In genomic region chr4:57098415-57098814, GRCh38 we compare ENCODE assay signal across 16 cellular contexts. TPM values are rescaled to one million over a fixed set of nuclear protein-coding genes. Genes with fewer than 3 reads are reported as not detected.
DNase-seq lines count a peak whose midpoint lies in the region; ATAC-seq and TF ChIP-seq lines count a peak whose summit lies in the region.
"Had no signal": no experiment of that assay in that cellular context is flagged by ENCODE, and none has a peak within 500 bp of the region (broad histone marks: within the 10 kb centered on the region; RNA-seq: fewer than 3 reads in every experiment).

No MANE protein-coding gene starts in this region.

- H3K23ac ChIP-seq in IMR-90 (ENCODE audit: low read depth, low read length): peak overlapping the region; percentile 43; the same call in 1 of the 2 replicates

- peak overlapping the region; percentile 68 for H3K4ac ChIP-seq in IMR-90 (ENCODE audit: low read depth, low read length)

- H3K79me2 ChIP-seq in Karpas-422 (ENCODE audit: low read length): no peaks in the 10 kb centered on the region

- H3K9me3 ChIP-seq in IMR-90 (ENCODE audit: control insufficient read depth, insufficient read depth, low read length) (no peaks in the 10 kb centered on the region), lung (ENCODE audit: control insufficient read depth in 2 of 2, insufficient read depth in 1 of 2, low read length in 1 of 2) (no peaks in the 10 kb centered on the region), spleen (no peaks in the 10 kb centered on the region), Karpas-422 (ENCODE audit: low read length) (no peaks in the 10 kb centered on the region)

- peak overlapping the region; percentile 64 for H2AK5ac ChIP-seq in IMR-90 (ENCODE audit: low read depth, low read length)

- H3K36me3 ChIP-seq in IMR-90 (ENCODE audit: control insufficient read depth, insufficient read depth, low read length): no peaks in the 10 kb centered on the region; the same call in 1 of the 2 replicates
- H3K36me3 ChIP-seq in lung (ENCODE audit: control insufficient read depth in 2 of 2, insufficient read depth in 2 of 2, low read length in 2 of 2): no peaks in the 10 kb centered on the region
- H3K36me3 ChIP-seq in spleen: peaks cover 0 to 11% (median 0%) of the 10 kb centered on the region in 6 donors
- H3K36me3 ChIP-seq in Karpas-422 (ENCODE audit: insufficient read depth, low read length): no peaks in the 10 kb centered on the region

- 80% methylated on average over 1 of the region's 5 CpGs; no CpG with 5 or more reads in 1 of the 2 experiments for WGBS in IMR-90 (ENCODE audit: extremely low coverage in 2 of 2, insufficient read length in 1 of 2), 2 experiments
- WGBS in lung, 2 donors: 71 to 77% methylated on average over 5 of the region's 5 CpGs
- WGBS in spleen, 5 donors: 58 to 77% (median 74%) methylated on average over 4 to 5 of the region's 5 CpGs

- peaks cover 28 to 80% of the 10 kb centered on the region in 2 experiments for H3K79me1 ChIP-seq in IMR-90 (ENCODE audit: low read depth in 1 of 2, low read length in 2 of 2)

- peak overlapping the region; percentile 48 for H3K4me2 ChIP-seq in IMR-90 (ENCODE audit: low read depth, low read length)
- no peak overlapping the region for H3K4me2 ChIP-seq in Karpas-422 (ENCODE audit: low read depth, low read length, poor library complexity, severe bottlenecking)

- H4K8ac ChIP-seq in IMR-90 (ENCODE audit: low read depth in 2 of 2, low read length in 2 of 2): peak overlapping the region; percentile 42 to 47; a peak in 3 of 4 replicates

- peaks cover 21% of the 10 kb centered on the region; the same call in 1 of the 2 replicates for H4K20me1 ChIP-seq in IMR-90 (ENCODE audit: insufficient read depth, low read length)
- no peaks in the 10 kb centered on the region for H4K20me1 ChIP-seq in Karpas-422 (ENCODE audit: insufficient read depth, low read depth, low read length)

- H3K9me1 ChIP-seq in IMR-90 (ENCODE audit: insufficient read depth, low read length): peaks cover 27% of the 10 kb centered on the region

- TF ChIP-seq POLR2A in IMR-90 (IDR thresholded peaks at IDR 0.05; ENCODE audit: low read depth, low read length): no peak
- no peak for TF ChIP-seq POLR2A in spleen (IDR thresholded peaks at IDR 0.05)

- H2BK20ac ChIP-seq in IMR-90 (ENCODE audit: low read depth, low read length): peak overlapping the region; percentile 61

- H4K5ac ChIP-seq in IMR-90 (ENCODE audit: low read depth, low read length): peak overlapping the region; percentile 59

- peak overlapping the region; percentile 69 for H2BK120ac ChIP-seq in IMR-90 (ENCODE audit: low read depth, low read length)

- H2AFZ ChIP-seq in IMR-90 (replicated peaks; ENCODE audit: low read length, poor library complexity) (no peak overlapping the region), Karpas-422 (ENCODE audit: low read length) (no peak overlapping the region)

- intact Hi-C loops in IMR-90 (cut with micrococcal nuclease) (no loop called here), spleen (cut with DNase I; ENCODE audit: low total_unique reads) (no loop called here)

- no peak for TF ChIP-seq RAD21 in IMR-90 (IDR thresholded peaks at IDR 0.05; ENCODE audit: low read length)

- BruUV-seq in IMR-90 (replicated peaks; lab: Mats Ljungman, UMichigan): no TSS peak

- CTCF ChIA-PET in IMR-90 (lab: Yijun Ruan, JAX): interaction anchor here (1.7 kb wide), 1 partner anchor 65 kb away, joined by 6 read pairs; no protein-coding TSS in a partner anchor

- no peaks in the 10 kb centered on the region for H3K9me2 ChIP-seq in Karpas-422 (replicated peaks; ENCODE audit: insufficient read depth, low read length)

- POLR2A ChIA-PET in IMR-90 (lab: Charles Lee; ENCODE audit: unreplicated experiment): no interaction called here

- peak overlapping the region; percentile 45 for H4K91ac ChIP-seq in IMR-90 (ENCODE audit: insufficient read depth, low read depth, low read length)

- H2AK9ac ChIP-seq in IMR-90 (replicated peaks; ENCODE audit: low read depth, low read length, poor library complexity): no peak overlapping the region

- H3K14ac ChIP-seq in IMR-90 (replicated peaks; ENCODE audit: low read depth, low read length): peak overlapping the region; percentile 71; the same call in 1 of the 2 replicates

- H2BK15ac ChIP-seq in IMR-90 (ENCODE audit: low read depth, low read length): peak overlapping the region; percentile 34; the same call in 1 of the 3 replicates

- H3K4me1 ChIP-seq in IMR-90 (ENCODE audit: control insufficient read depth, insufficient read depth, low read length): peaks cover 38% of the 10 kb centered on the region
- peaks cover 12 to 59% of the 10 kb centered on the region in 2 donors for H3K4me1 ChIP-seq in lung (ENCODE audit: control insufficient read depth in 2 of 2, insufficient read depth in 2 of 2, low read length in 2 of 2)
- H3K4me1 ChIP-seq in spleen: peaks cover 0 to 81% (median 27%) of the 10 kb centered on the region in 6 donors
- H3K4me1 ChIP-seq in Karpas-422 (ENCODE audit: low read length): no peaks in the 10 kb centered on the region

- TF ChIP-seq CTCF in IMR-90 (conservative IDR thresholded peaks at IDR 0.05; ENCODE audit: low read depth, low read length) (no peak), coronary artery (IDR thresholded peaks at IDR 0.05) (no peak), lung (IDR thresholded peaks at IDR 0.05; ENCODE audit: control extremely low read depth, extremely low read depth) (no peak), spleen (IDR thresholded peaks at IDR 0.05 in 8 of 11, conservative IDR thresholded peaks at IDR 0.05 in 3 of 11) (no peak)

- peak overlapping the region; percentile 85 for H3K27ac ChIP-seq in IMR-90 (ENCODE audit: insufficient read depth, low read length)
- H3K27ac ChIP-seq in coronary artery: peak overlapping the region; percentile 86 to 98
- peak overlapping the region; percentile 13 to 72 for H3K27ac ChIP-seq in lung (ENCODE audit: low read depth in 1 of 2, low read length in 1 of 2)
- H3K27ac ChIP-seq in spleen: peak overlapping the region in 7 of 8 donors; percentile 22 to 79 (median 53)
- H3K27ac ChIP-seq in Karpas-422 (ENCODE audit: low read length): no peak overlapping the region
- H3K27ac ChIP-seq: foreskin keratinocyte had no signal

- H3K9ac ChIP-seq in IMR-90 (ENCODE audit: low read depth, low read length) (peak overlapping the region; percentile 39), Karpas-422 (ENCODE audit: low read length) (no peak overlapping the region)

- peak overlapping the region; percentile 13; the same call in 1 of the 2 replicates for H3K56ac ChIP-seq in IMR-90 (ENCODE audit: extremely low read depth, insufficient read depth, low read length)

- H2BK5ac ChIP-seq in IMR-90 (ENCODE audit: low read depth, low read length, poor library complexity, severe bottlenecking): peak overlapping the region; percentile 32

- H3K27me3 ChIP-seq in IMR-90 (ENCODE audit: control insufficient read depth, insufficient read depth, low read length) (no peaks in the 10 kb centered on the region), lung (ENCODE audit: control insufficient read depth, insufficient read depth) (no peaks in the 10 kb centered on the region), spleen (replicated peaks in 1 of 7) (no peaks in the 10 kb centered on the region), Karpas-422 (ENCODE audit: low read length) (no peaks in the 10 kb centered on the region)

- dilution Hi-C loops in IMR-90 (cut with HindIII; ENCODE audit: low sequenced_read_pairs, unreplicated experiment): no loop called here

- no peak for DNase-seq in IMR-90
- no peak for DNase-seq in coronary artery (ENCODE audit: low spot score)
- DNase-seq in lung (ENCODE audit: low spot score): no peak
- DNase-seq in spleen: no peak
- no peak for DNase-seq in Karpas-422
- DNase-seq in kidney glomerular epithelial cell (lab: John Stamatoyannopoulos, UW): no peak
- no peak for DNase-seq in AG20443 (ENCODE audit: low spot score)
- DNase-seq: activated CD8-positive, alpha-beta memory T cell treated with anti-CD3 and anti-CD28 coated beads for 24 hours; activated gamma-delta T cell; AML-193; effector memory CD8-positive, alpha-beta T cell; foreskin keratinocyte; NCI-H1092; stimulated activated CD4-positive, alpha-beta T cell treated with anti-CD3 and anti-CD28 coated beads, Interleukin-4, amount 100 ng/mL, for 1 hour had no signal

- no peak for ATAC-seq in IMR-90 (ENCODE audit: low read depth)
- ATAC-seq in lung (ENCODE audit: insufficient read depth, low FRiP score): no peak
- ATAC-seq in HG03521 (IDR thresholded peaks at IDR 0.05; ENCODE audit: unreplicated experiment): no peak
- ATAC-seq: effector memory CD8-positive, alpha-beta T cell; foreskin keratinocyte had no signal

- no peak overlapping the region for H3K4me3 ChIP-seq in IMR-90 (ENCODE audit: insufficient read depth, low read depth, low read length)
- H3K4me3 ChIP-seq in coronary artery: peak overlapping the region; percentile 45
- no peak overlapping the region for H3K4me3 ChIP-seq in lung
- no peak overlapping the region for H3K4me3 ChIP-seq in spleen
- H3K4me3 ChIP-seq in Karpas-422 (ENCODE audit: low read length): no peak overlapping the region

- H3K18ac ChIP-seq in IMR-90 (ENCODE audit: low read depth, low read length): peak overlapping the region; percentile 74

- in situ Hi-C loops in IMR-90 (cut with MboI; ENCODE audit: low sequenced_read_pairs): no loop called here

TF ChIP-seq in IMR-90, 13 proteins besides CTCF, POLR2A, EP300 and RAD21 (continues in another document):
- TF ChIP-seq MXI1 (IDR thresholded peaks at IDR 0.05; ENCODE audit: borderline replicate concordance, low read depth, low read length) (no peak), NFE2L2 (IDR thresholded peaks at IDR 0.05; ENCODE audit: low read depth, low read length) (no peak), MAFK (IDR thresholded peaks at IDR 0.05; ENCODE audit: low read depth, low read length) (no peak), RCOR1 (IDR thresholded peaks at IDR 0.05; ENCODE audit: insufficient replicate concordance, low read length) (no peak), CEBPB (IDR thresholded peaks at IDR 0.05; ENCODE audit: low read depth, low read length) (no peak)
- TF ChIP-seq, protein P1, sequence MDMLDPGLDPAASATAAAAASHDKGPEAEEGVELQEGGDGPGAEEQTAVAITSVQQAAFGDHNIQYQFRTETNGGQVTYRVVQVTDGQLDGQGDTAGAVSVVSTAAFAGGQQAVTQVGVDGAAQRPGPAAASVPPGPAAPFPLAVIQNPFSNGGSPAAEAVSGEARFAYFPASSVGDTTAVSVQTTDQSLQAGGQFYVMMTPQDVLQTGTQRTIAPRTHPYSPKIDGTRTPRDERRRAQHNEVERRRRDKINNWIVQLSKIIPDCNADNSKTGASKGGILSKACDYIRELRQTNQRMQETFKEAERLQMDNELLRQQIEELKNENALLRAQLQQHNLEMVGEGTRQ (IDR thresholded peaks at IDR 0.05; ENCODE audit: low read depth, low read length): no peak

RNA-seq across cellular contexts. Expression of gene IGFBP7, which starts 11.8 kb away (rescaled TPM):
- 33.2 and 34.2 TPM in 2 replicates for total RNA-seq in IMR-90 (2012; rRNA removed)
- polyA plus RNA-seq in IMR-90 (2012; rRNA removed): 267 and 338 TPM in 2 replicates
- 354 and 595 TPM in 2 replicates for polyA plus RNA-seq in IMR-90 (2012; cell fraction: cytosol; rRNA removed)
- polyA plus RNA-seq in IMR-90 (2012; cell fraction: nucleus; rRNA removed; ENCODE audit: low replicate concordance): 197 and 320 TPM in 2 replicates
- 100 to 1,000 TPM; 212 to 398 TPM for total RNA-seq in lung
- 100 to 1,000 TPM; 400 to 517 TPM for polyA plus RNA-seq in lung
- total RNA-seq in spleen: 100 to 1,000 TPM; 450 to 947 (median 589) TPM
- 100 to 1,000 TPM; 127 to 444 (median 249) TPM for polyA plus RNA-seq in spleen
- total RNA-seq in Karpas-422 (2014; rRNA removed; shearing (Covaris generic); ENCODE audit: low replicate concordance): not detected in 2 replicates
- polyA plus RNA-seq: IgD-negative memory B cell had no signal

Comparison
In these comparisons a context has a peak if more than half of its experiments do, and no peak if none do; other contexts are left out.
1. RNA of gene IGFBP7, which starts 11.8 kb away (total RNA-seq): 450 to 947 TPM in spleen, 212 to 398 TPM in lung and 33.2 to 34.2 TPM in IMR-90; not detected in Karpas-422; every median in the first group is over 10 times any median in the second.